10 cellular contexts compared by ENCODE assay signal in genomic region chr11:112529071-112529470, GRCh38.
"Had no signal": no experiment of that assay in that cellular context is flagged by ENCODE, and none has a peak within 500 bp of the region (broad histone marks: within the 10 kb centered on the region; RNA-seq: fewer than 3 reads in every experiment).

No MANE protein-coding gene starts in this region.

- H3K9me3 Mint-ChIP-seq: H9, HFFc6 had no signal

- FAIRE-seq: H1, H54 had no signal

- ATAC-seq: HCT116 had no signal

- H2AFZ ChIP-seq: GM23248 had no signal

- H3K4me1 Mint-ChIP-seq: H9 had no signal

- H3K27ac Mint-ChIP-seq: H9, HFFc6 had no signal

- DNase-seq: GM23248, GOT3, H7, H9, HCEC 1CT, HFFc6 had no signal

- H3K4me3 Mint-ChIP-seq: H9, HFFc6 had no signal

- H3K36me3 ChIP-seq: HAP-1 had no signal

- H3K4me3 ChIP-seq: GM23248, HAP-1 had no signal

- H3K4me1 ChIP-seq: HAP-1 had no signal

- H3K9me3 ChIP-seq: HAP-1 had no signal

- H3K27ac ChIP-seq: GM23248 had no signal
